ENCODE assay signal across 23 cellular contexts in the genomic region with DNA sequence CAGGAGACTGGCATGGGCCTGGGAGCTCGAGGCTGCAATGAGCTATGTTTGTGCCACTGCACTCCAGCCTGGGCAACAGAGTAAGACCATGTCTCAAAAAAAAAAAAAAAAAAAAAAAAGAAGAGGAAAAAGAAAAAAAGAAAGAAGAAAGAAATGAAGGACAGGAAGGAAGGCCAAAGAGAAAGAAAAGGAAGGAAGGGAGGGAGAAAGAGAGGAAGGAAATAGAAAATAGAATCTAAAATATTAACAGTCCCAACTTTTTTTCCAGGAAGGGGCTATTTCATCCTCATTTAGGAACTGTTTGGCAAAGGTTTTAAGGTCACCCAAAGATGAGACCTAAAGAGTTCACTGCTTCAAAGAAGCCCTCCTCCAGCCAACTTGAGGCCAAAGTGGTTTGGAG. TPM values are rescaled to one million over a fixed set of nuclear protein-coding genes. Genes with fewer than 3 reads are reported as not detected.
A peak's percentile ranks its signal among the peaks of the same experiment; 100 is the strongest.
DNase-seq lines count a peak whose midpoint lies in the region; ATAC-seq and TF ChIP-seq lines count a peak whose summit lies in the region.
"Had no signal": no experiment of that assay in that cellular context is flagged by ENCODE, and none has a peak within 500 bp of the region (broad histone marks: within the 10 kb centered on the region; RNA-seq: fewer than 3 reads in every experiment).

No MANE protein-coding gene starts in this region.

- peaks cover 37% of the 10 kb centered on the region for H3K36me3 ChIP-seq in CD4-positive, CD25-positive, alpha-beta regulatory T cell (ENCODE audit: control insufficient read depth, insufficient read depth, low read length)
- peaks cover 0 to 40% (median 20%) of the 10 kb centered on the region in 3 donors for H3K36me3 ChIP-seq in tibial nerve

- TF ChIP-seq CTCF in AG04450 (IDR thresholded peaks at IDR 0.05; ENCODE audit: low read depth, low read length) (no peak), natural killer cell (IDR thresholded peaks at IDR 0.05) (no peak), tibial nerve (IDR thresholded peaks at IDR 0.05) (no peak)

- H3K27me3 ChIP-seq in AG04450 (ENCODE audit: control insufficient read depth, insufficient read depth, low read length) (no peaks in the 10 kb centered on the region), tibial nerve (peaks cover 0 to 2% of the 10 kb centered on the region in 2 donors)
- H3K27me3 ChIP-seq in CD4-positive, CD25-positive, alpha-beta regulatory T cell (ENCODE audit: control insufficient read depth, insufficient read depth, low read length) = no peaks in the 10 kb centered on the region

- peak overlapping the region in 3 of 4 donors; percentile 47 to 86 (median 73) for H3K4me3 Mint-ChIP-seq in CD4-positive, CD25-positive, alpha-beta regulatory T cell
- H3K4me3 Mint-ChIP-seq in T-helper 17 cell = no peak overlapping the region
- peak overlapping the region; percentile 69 for H3K4me3 Mint-ChIP-seq in natural killer cell

- peaks cover 6 to 36% (median 21%) of the 10 kb centered on the region in 4 donors for H3K4me1 Mint-ChIP-seq in CD4-positive, CD25-positive, alpha-beta regulatory T cell
- H3K4me1 Mint-ChIP-seq in T-helper 17 cell (peaks cover 11% of the 10 kb centered on the region), natural killer cell (peaks cover 23 to 28% of the 10 kb centered on the region in 2 donors)

- H3K4me1 ChIP-seq in CD4-positive, CD25-positive, alpha-beta regulatory T cell (ENCODE audit: control insufficient read depth, insufficient read depth, low read length, poor library complexity, severe bottlenecking) = peaks cover 23% of the 10 kb centered on the region
- peaks cover 0 to 50% (median 14%) of the 10 kb centered on the region in 4 donors for H3K4me1 ChIP-seq in tibial nerve

- no peak for TF ChIP-seq EP300 in tibial nerve (IDR thresholded peaks at IDR 0.05)

- H3K27ac ChIP-seq in AG04450 (ENCODE audit: low read depth, low read length) = peak overlapping the region; percentile 11
- H3K27ac ChIP-seq in CD4-positive, CD25-positive, alpha-beta regulatory T cell (ENCODE audit: insufficient read depth, low read length, poor library complexity, severe bottlenecking) = no peak overlapping the region
- no peak overlapping the region for H3K27ac ChIP-seq in tibial nerve
- H3K27ac ChIP-seq: psoas muscle, thoracic aorta had no signal

- H3K9me3 ChIP-seq in AG04450 (ENCODE audit: control insufficient read depth, insufficient read depth, low read length) (no peaks in the 10 kb centered on the region; the same call in 1 of the 2 replicates), T-helper 17 cell (ENCODE audit: control insufficient read depth, low read length, poor library complexity, severe bottlenecking) (no peaks in the 10 kb centered on the region), tibial nerve (no peaks in the 10 kb centered on the region)
- no peaks in the 10 kb centered on the region for H3K9me3 ChIP-seq in CD4-positive, CD25-positive, alpha-beta regulatory T cell (ENCODE audit: control insufficient read depth in 2 of 2, low read length in 2 of 2)
- H3K9me3 ChIP-seq: psoas muscle, thoracic aorta had no signal

- ATAC-seq in CD4-positive, CD25-positive, alpha-beta regulatory T cell (ENCODE audit: low read depth in 2 of 2) = no peak
- ATAC-seq in T-helper 17 cell (no peak), natural killer cell (no peak), HG03139 (IDR thresholded peaks at IDR 0.05; ENCODE audit: unreplicated experiment) (no peak)
- ATAC-seq: HCT116; left cardiac atrium; naive thymus-derived CD4-positive, alpha-beta T cell; psoas muscle had no signal

- no peak for TF ChIP-seq POLR2A in tibial nerve (IDR thresholded peaks at IDR 0.05)

- H3K9me3 Mint-ChIP-seq in CD4-positive, CD25-positive, alpha-beta regulatory T cell = no peaks in the 10 kb centered on the region
- H3K9me3 Mint-ChIP-seq in natural killer cell = no peaks in the 10 kb centered on the region
- H3K9me3 Mint-ChIP-seq: naive thymus-derived CD4-positive, alpha-beta T cell had no signal

- H3K27ac Mint-ChIP-seq in CD4-positive, CD25-positive, alpha-beta regulatory T cell = no peak overlapping the region
- H3K27ac Mint-ChIP-seq in T-helper 17 cell (peak overlapping the region; percentile 70), natural killer cell (peak overlapping the region in 1 of 2 donors; percentile 94)

- 92 to 93% methylated on average over 1 of the region's 1 CpG for WGBS in tibial nerve, 2 donors

- H3K36me3 Mint-ChIP-seq in CD4-positive, CD25-positive, alpha-beta regulatory T cell = peaks cover 13% of the 10 kb centered on the region
- no peaks in the 10 kb centered on the region for H3K36me3 Mint-ChIP-seq in T-helper 17 cell (ENCODE audit: low read depth)
- no peaks in the 10 kb centered on the region for H3K36me3 Mint-ChIP-seq in natural killer cell

- no peaks in the 10 kb centered on the region for H3K27me3 Mint-ChIP-seq in CD4-positive, CD25-positive, alpha-beta regulatory T cell
- no peaks in the 10 kb centered on the region for H3K27me3 Mint-ChIP-seq in T-helper 17 cell
- no peaks in the 10 kb centered on the region for H3K27me3 Mint-ChIP-seq in natural killer cell (ENCODE audit: low read depth in 2 of 2)
- H3K27me3 Mint-ChIP-seq: naive thymus-derived CD4-positive, alpha-beta T cell had no signal

- CTCF ChIA-PET in AG04450 (lab: Charles Lee) = interaction anchor here (0.8 to 1.1 kb wide), 2 partner anchors 11 to 293 kb away, joined by 4 to 7 read pairs; no protein-coding TSS in a partner anchor

- DNase-seq in AG04450 (ENCODE audit: low read depth, low spot score) = no peak
- no peak for DNase-seq in CD4-positive, CD25-positive, alpha-beta regulatory T cell
- DNase-seq in T-helper 17 cell = no peak
- DNase-seq in natural killer cell = no peak
- no peak for DNase-seq in central memory CD4-positive, alpha-beta T cell
- DNase-seq in tibial nerve (ENCODE audit: low spot score in 2 of 2) = no peak
- DNase-seq in T1000 (lab: John Stamatoyannopoulos, UW) = no peak
- DNase-seq: activated CD4-positive, alpha-beta T cell treated with anti-CD3 and anti-CD28 coated beads for 4 hours; activated gamma-delta T cell; cortex of kidney; DMS53; GF-D8; KG1; left cardiac atrium; naive thymus-derived CD4-positive, alpha-beta T cell; NCI-H146; NCI-H524; psoas muscle; Right ventricle myocardium superior had no signal

- intact Hi-C loops in natural killer cell (cut with micrococcal nuclease) = no loop called here

- H3K4me3 ChIP-seq in AG04450 (ENCODE audit: low read depth, low read length) = no peak overlapping the region
- H3K4me3 ChIP-seq in CD4-positive, CD25-positive, alpha-beta regulatory T cell (ENCODE audit: low read depth, low read length) = no peak overlapping the region
- H3K4me3 ChIP-seq in tibial nerve = no peak overlapping the region
- H3K4me3 ChIP-seq: thoracic aorta had no signal

- POLR2A ChIA-PET in AG04450 (lab: Yijun Ruan, JAX) = interaction anchor here (0.6 kb wide), 1 partner anchor 353 kb away, joined by 3 read pairs; no protein-coding TSS in a partner anchor

RNA-seq across cellular contexts. Expression of a gene that starts 2.5 kb away (rescaled TPM):
- polyA plus RNA-seq in AG04450 (2011; rRNA removed) = 23.1 and 26.6 TPM in 2 replicates
- polyA minus RNA-seq in AG04450 (2011; rRNA and poly(A)+ RNA removed) = 23.2 and 30.1 TPM in 2 replicates
- total RNA-seq in CD4-positive, CD25-positive, alpha-beta regulatory T cell = 20.4 TPM
- 10 to 100 TPM; 30.9 to 47.0 (median 35.3) TPM for polyA plus RNA-seq in CD4-positive, CD25-positive, alpha-beta regulatory T cell
- total RNA-seq in T-helper 17 cell (10 to 100 TPM; 14.7 to 21.8 TPM), natural killer cell (10 to 100 TPM; 21.0 to 29.5 (median 28.8) TPM), tibial nerve (10 to 100 TPM; 27.5 to 31.2 (median 30.6) TPM)

RNA-seq across cellular contexts. Expression of a gene that starts 19.5 kb away (rescaled TPM):
- polyA plus RNA-seq in AG04450 (2011; rRNA removed) = 62.8 and 83.1 TPM in 2 replicates
- 15.7 and 19.8 TPM in 2 replicates for polyA minus RNA-seq in AG04450 (2011; rRNA and poly(A)+ RNA removed)
- 1.7 TPM for total RNA-seq in CD4-positive, CD25-positive, alpha-beta regulatory T cell
- under 1 TPM; 0.24 to 0.37 (median 0.29) TPM for polyA plus RNA-seq in CD4-positive, CD25-positive, alpha-beta regulatory T cell
- total RNA-seq in T-helper 17 cell = 1 to 10 TPM; 5.3 to 6.3 TPM
- total RNA-seq in natural killer cell = 1 to 10 TPM; 1.6 to 2.6 (median 1.6) TPM
- 1 to 10 TPM; 2.4 to 5.9 (median 4.8) TPM for total RNA-seq in tibial nerve

RNA-seq across cellular contexts. Expression of a gene that starts 46.9 kb away (rescaled TPM):
- 0.02 TPM in 1 of 2 replicates, not detected in the other for polyA plus RNA-seq in AG04450 (2011; rRNA removed)
- polyA minus RNA-seq in AG04450 (2011; rRNA and poly(A)+ RNA removed) = not detected in 2 replicates
- total RNA-seq in CD4-positive, CD25-positive, alpha-beta regulatory T cell = not detected
- not detected for polyA plus RNA-seq in CD4-positive, CD25-positive, alpha-beta regulatory T cell
- total RNA-seq in T-helper 17 cell (not detected), natural killer cell (not detected), tibial nerve (1 to 10 TPM in 1 of 4 donors, under 1 TPM in 1, not detected in 2; 0.90 to 1.0 TPM)
- total RNA-seq: bronchial epithelial cell; naive thymus-derived CD4-positive, alpha-beta T cell had no signal
- polyA plus RNA-seq: naive thymus-derived CD4-positive, alpha-beta T cell had no signal
